Comparison of ENCODE assay signal across 15 cellular contexts in genomic region chr1:157596384-157596783, GRCh38. TPM values are rescaled to one million over a fixed set of nuclear protein-coding genes. Genes with fewer than 3 reads are reported as not detected.
DNase-seq lines count a peak whose midpoint lies in the region; ATAC-seq and TF ChIP-seq lines count a peak whose summit lies in the region.
"Had no signal": no experiment of that assay in that cellular context is flagged by ENCODE, and none has a peak within 500 bp of the region (broad histone marks: within the 10 kb centered on the region; RNA-seq: fewer than 3 reads in every experiment).

No MANE protein-coding gene starts in this region.

- H3K36me3 ChIP-seq in mucosa of descending colon (ENCODE audit: low read depth) = no peaks in the 10 kb centered on the region
- H3K36me3 ChIP-seq in Caco-2 (ENCODE audit: control insufficient read depth, insufficient read depth, low read length) = no peaks in the 10 kb centered on the region
- H3K36me3 ChIP-seq: upper lobe of right lung had no signal

- no peaks in the 10 kb centered on the region for H3K9me3 ChIP-seq in mucosa of descending colon
- H3K9me3 ChIP-seq in Caco-2 = no peaks in the 10 kb centered on the region
- H3K9me3 ChIP-seq: upper lobe of right lung had no signal

- DNase-seq in mucosa of descending colon (no peak), NCI-H2227 treated with DMSO at 0.1 percent for 48 hours (lab: John Stamatoyannopoulos, UW) (no peak), NCI-H2171 (lab: John Stamatoyannopoulos, UW) (no peak), Caco-2 (no peak)
- DNase-seq: activated T-cell treated with anti-CD3 and anti-CD28 coated beads, Interleukin-2, amount 50 U/mL, for 4 hours; amygdala; upper lobe of right lung had no signal

- intact Hi-C loops in mucosa of descending colon (cut with DNase I, micrococcal nuclease) = no loop called here
- intact Hi-C loops in Caco-2 (cut with micrococcal nuclease; ENCODE audit: unreplicated experiment) = no loop called here

- POLR2A ChIA-PET in Caco-2 (lab: Charles Lee) = no interaction called here

- no peaks in the 10 kb centered on the region for H3K27me3 ChIP-seq in Caco-2 (replicated peaks; ENCODE audit: control insufficient read depth, insufficient read depth, low read length)

- no peaks in the 10 kb centered on the region for H3K4me1 Mint-ChIP-seq in Caco-2 (ENCODE audit: low read depth, unreplicated experiment)

- no TSS peak for BruUV-seq in Caco-2 (replicated peaks; lab: Mats Ljungman, UMichigan)

- H3K9me3 Mint-ChIP-seq in Caco-2 (ENCODE audit: unreplicated experiment) = no peaks in the 10 kb centered on the region
- H3K9me3 Mint-ChIP-seq: activated T-cell treated with anti-CD3 and anti-CD28 coated beads, Interleukin-2, amount 50 U/mL, for 4 hours; dendritic cell treated with granulocyte-macrophage colony-stimulating factor and Interleukin-4, amounts not matched to agents 40 ng/mL and 50 ng/mL, for 4 days had no signal

- H3K27ac Mint-ChIP-seq in Caco-2 (ENCODE audit: unreplicated experiment) = no peak overlapping the region
- H3K27ac Mint-ChIP-seq: dendritic cell treated with granulocyte-macrophage colony-stimulating factor and Interleukin-4, amounts not matched to agents 40 ng/mL and 50 ng/mL, for 4 days had no signal

- H3K36me3 Mint-ChIP-seq in Caco-2 (ENCODE audit: insufficient read depth, unreplicated experiment) = no peaks in the 10 kb centered on the region

- CTCF ChIA-PET in Caco-2 (lab: Charles Lee) = no interaction called here

- TF ChIP-seq CTCF in mucosa of descending colon (IDR thresholded peaks at IDR 0.05) (no peak), Caco-2 (IDR thresholded peaks at IDR 0.05; ENCODE audit: insufficient read depth in 1 of 2, low read depth in 1 of 2, low read length in 1 of 2, severe bottlenecking in 1 of 2, unreplicated experiment in 1 of 2) (no peak)

- H3K4me3 ChIP-seq in GM08714 (ENCODE audit: low read length) (peak overlapping the region; percentile 66; the same call in 1 of the 2 replicates), mucosa of descending colon (no peak overlapping the region), Caco-2 (ENCODE audit: low read depth, low read length) (no peak overlapping the region)
- H3K4me3 ChIP-seq: K562, upper lobe of right lung had no signal

- H3K27me3 Mint-ChIP-seq in Caco-2 (ENCODE audit: insufficient read depth, unreplicated experiment) = peaks cover 6% of the 10 kb centered on the region

- no peak overlapping the region for H3K4me3 Mint-ChIP-seq in Caco-2 (ENCODE audit: unreplicated experiment)
- H3K4me3 Mint-ChIP-seq: activated T-cell treated with anti-CD3 and anti-CD28 coated beads, Interleukin-2, amount 50 U/mL, for 4 hours; dendritic cell treated with granulocyte-macrophage colony-stimulating factor and Interleukin-4, amounts not matched to agents 40 ng/mL and 50 ng/mL, for 4 days had no signal

- no peaks in the 10 kb centered on the region for H3K4me1 ChIP-seq in mucosa of descending colon (ENCODE audit: low read depth)
- no peaks in the 10 kb centered on the region for H3K4me1 ChIP-seq in Caco-2
- H3K4me1 ChIP-seq: upper lobe of right lung had no signal

- peak; percentile 32 for ATAC-seq in GM19452 (IDR thresholded peaks at IDR 0.05; ENCODE audit: unreplicated experiment)
- peak; percentile 47 for ATAC-seq in HG02840 (IDR thresholded peaks at IDR 0.05; ENCODE audit: low FRiP score, unreplicated experiment)
- peak; percentile 45 for ATAC-seq in HG03565 (IDR thresholded peaks at IDR 0.05; ENCODE audit: unreplicated experiment)
- no peak for ATAC-seq in mucosa of descending colon
- ATAC-seq: activated T-cell treated with anti-CD3 and anti-CD28 coated beads, Interleukin-2, amount 50 U/mL, for 4 hours; K562; upper lobe of right lung had no signal

RNA-seq across cellular contexts. Expression of gene FCRL4, which starts 1.5 kb away (rescaled TPM):
- total RNA-seq in mucosa of descending colon (under 1 TPM in 2 of 3 donors, not detected in 1; 0.09 to 0.12 TPM), Caco-2 (2022) (not detected in 2 replicates)
- total RNA-seq: activated T-cell treated with anti-CD3 and anti-CD28 coated beads, Interleukin-2, amount 50 U/mL, for 4 hours; K562; mesenteric fat pad; osteocyte; upper lobe of right lung had no signal

RNA-seq across cellular contexts. Expression of gene FCRL5, which starts 44.1 kb away (rescaled TPM):
- total RNA-seq in mucosa of descending colon (1 to 10 TPM in 2 of 3 donors, under 1 TPM in 1; 0.95 to 3.3 (median 1.7) TPM), Caco-2 (2022) (not detected in 2 replicates)
- total RNA-seq: activated T-cell treated with anti-CD3 and anti-CD28 coated beads, Interleukin-2, amount 50 U/mL, for 4 hours; K562; osteocyte had no signal
